Comparison of ENCODE assay signal across 2 cellular contexts in the genomic region with DNA sequence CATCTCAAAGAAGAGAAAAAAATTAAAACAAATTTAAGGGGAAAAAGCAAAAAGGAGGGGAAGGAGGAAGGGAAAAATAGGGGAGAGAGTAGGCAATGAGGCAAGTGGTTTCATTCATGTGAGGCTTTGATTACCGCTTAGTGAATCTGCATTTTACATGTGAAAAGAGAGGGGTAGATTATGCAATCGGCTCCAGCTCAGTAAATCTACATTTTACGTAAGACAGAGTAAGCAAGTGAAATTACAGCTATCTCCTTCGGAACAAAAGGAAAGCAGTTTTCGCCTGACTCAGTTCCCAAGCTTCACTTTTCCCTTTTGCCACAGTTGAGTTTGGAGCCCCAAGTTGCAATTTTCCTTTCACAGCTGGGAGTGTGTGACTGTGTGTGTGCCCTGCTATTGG.
A peak's percentile ranks its signal among the peaks of the same experiment; 100 is the strongest.
TF ChIP-seq lines count a peak whose summit lies in the region.

No MANE protein-coding gene starts in this region.

TF ChIP-seq in IMR-90, 13 proteins besides CTCF, POLR2A, EP300 and RAD21:
- TF ChIP-seq RCOR1 (IDR thresholded peaks at IDR 0.05; ENCODE audit: insufficient replicate concordance, low read length), result no peak
- TF ChIP-seq CHD1 (IDR thresholded peaks at IDR 0.05; ENCODE audit: low read depth, low read length), result no peak
- TF ChIP-seq MXI1 (IDR thresholded peaks at IDR 0.05; ENCODE audit: borderline replicate concordance, low read depth, low read length), result no peak
- no peak for TF ChIP-seq ELK1 (IDR thresholded peaks at IDR 0.05; ENCODE audit: borderline replicate concordance, low read depth, low read length)
- peak; percentile 62 for TF ChIP-seq CEBPB (IDR thresholded peaks at IDR 0.05; ENCODE audit: low read depth, low read length)
- no peak for TF ChIP-seq SMC3 (IDR thresholded peaks at IDR 0.05; ENCODE audit: low read depth, low read length)
- no peak for TF ChIP-seq USF2 (IDR thresholded peaks at IDR 0.05; ENCODE audit: low read depth, low read length)

TF ChIP-seq in H1, 55 proteins besides CTCF, POLR2A, EP300 and RAD21:
- TF ChIP-seq SP1 (IDR thresholded peaks at IDR 0.05; ENCODE audit: low read depth, low read length), result peak; percentile 36; the same call in 1 of the 2 replicates
- no peak for TF ChIP-seq POLR2AphosphoS5 (IDR thresholded peaks at IDR 0.05; ENCODE audit: low read depth, low read length)
- no peak for TF ChIP-seq CTBP2 (IDR thresholded peaks at IDR 0.05; ENCODE audit: borderline replicate concordance, insufficient read depth, insufficient read length, low read length)
- no peak for TF ChIP-seq E2F6 (IDR thresholded peaks at IDR 0.05)
- TF ChIP-seq EGR1 (IDR thresholded peaks at IDR 0.05; ENCODE audit: borderline replicate concordance, low read depth, low read length), result no peak
- TF ChIP-seq CEBPB (IDR thresholded peaks at IDR 0.05; ENCODE audit: low read depth, low read length), result peak; percentile 99
- peak; percentile 45; the same call in 1 of the 2 replicates for TF ChIP-seq KDM1A (IDR thresholded peaks at IDR 0.05; ENCODE audit: borderline replicate concordance, low read length)
